22 cellular contexts compared by ENCODE assay signal in genomic region chrX:45778621-45779020, GRCh38.
A peak's percentile ranks its signal among the peaks of the same experiment; 100 is the strongest.
DNase-seq lines count a peak whose midpoint lies in the region; ATAC-seq and TF ChIP-seq lines count a peak whose summit lies in the region.
"Had no signal": no experiment of that assay in that cellular context is flagged by ENCODE, and none has a peak within 500 bp of the region (broad histone marks: within the 10 kb centered on the region; RNA-seq: fewer than 3 reads in every experiment).

No MANE protein-coding gene starts in this region.

- no peaks in the 10 kb centered on the region for H3K36me3 ChIP-seq in neutrophil
- H3K36me3 ChIP-seq: BLaER1, spleen, stomach had no signal

- H3K27ac ChIP-seq in neutrophil = peak overlapping the region; percentile 60
- H3K27ac ChIP-seq: BLaER1, stomach had no signal

- intact Hi-C loops in activated CD4-positive, alpha-beta memory T cell treated with anti-CD3 and anti-CD28 coated beads for 36 hours (cut with micrococcal nuclease) = no loop called here

- H3K9me3 ChIP-seq in neutrophil = no peaks in the 10 kb centered on the region
- H3K9me3 ChIP-seq: spleen, stomach had no signal

- CTCF ChIA-PET in activated CD4-positive, alpha-beta memory T cell treated with anti-CD3 and anti-CD28 coated beads for 36 hours (lab: Charles Lee) = no interaction called here

- peaks cover 37 to 38% of the 10 kb centered on the region in 2 experiments for H3K4me1 ChIP-seq in neutrophil (ENCODE audit: control insufficient read depth in 1 of 2, insufficient read depth in 1 of 2, low read depth in 1 of 2, low read length in 1 of 2)
- H3K4me1 ChIP-seq: stomach had no signal

- no peak for ATAC-seq in GM19328 (IDR thresholded peaks at IDR 0.05; ENCODE audit: unreplicated experiment)

- H3K36me3 Mint-ChIP-seq in HFFc6 (ENCODE audit: low read depth) = peaks cover 34% of the 10 kb centered on the region
- H3K36me3 Mint-ChIP-seq in activated CD4-positive, alpha-beta memory T cell treated with anti-CD3 and anti-CD28 coated beads for 36 hours = peaks cover 19% of the 10 kb centered on the region

- peaks cover 5% of the 10 kb centered on the region for H3K27me3 Mint-ChIP-seq in HFFc6 (ENCODE audit: insufficient read depth)
- H3K27me3 Mint-ChIP-seq in activated CD4-positive, alpha-beta memory T cell treated with anti-CD3 and anti-CD28 coated beads for 36 hours = no peaks in the 10 kb centered on the region
- H3K27me3 Mint-ChIP-seq: activated CD4-positive, alpha-beta T cell treated with anti-CD3 and anti-CD28 coated beads, Interleukin-2, amount 10 ng/mL, durations not matched to agents 7 days and 5 days had no signal

- no peaks in the 10 kb centered on the region for H3K27me3 ChIP-seq in neutrophil
- H3K27me3 ChIP-seq: BLaER1, spleen, stomach had no signal

- POLR2A ChIA-PET in activated CD4-positive, alpha-beta memory T cell treated with anti-CD3 and anti-CD28 coated beads for 36 hours (lab: Charles Lee) = interaction anchor here (1.8 kb wide), 1 partner anchor 13 kb away, joined by 4 read pairs; no protein-coding TSS in a partner anchor

- no peak overlapping the region for H3K4me3 ChIP-seq in neutrophil (ENCODE audit: low read depth in 1 of 2, low read length in 1 of 2)
- H3K4me3 ChIP-seq: BLaER1, spleen, stomach had no signal

- no peak overlapping the region for H3K4me3 Mint-ChIP-seq in HFFc6
- no peak overlapping the region for H3K4me3 Mint-ChIP-seq in activated CD4-positive, alpha-beta memory T cell treated with anti-CD3 and anti-CD28 coated beads for 36 hours
- H3K4me3 Mint-ChIP-seq: activated CD4-positive, alpha-beta T cell treated with anti-CD3 and anti-CD28 coated beads, Interleukin-2, amount 10 ng/mL, durations not matched to agents 7 days and 5 days had no signal

- DNase-seq in HFFc6 (no peak), MV-4-11 (lab: John Stamatoyannopoulos, UW) (peak; percentile 44), midbrain (lab: John Stamatoyannopoulos, UW) (no peak), GOT3 (lab: John Stamatoyannopoulos, UW) (no peak)
- no peak for DNase-seq in activated CD4-positive, alpha-beta memory T cell treated with anti-CD3 and anti-CD28 coated beads for 36 hours
- DNase-seq: activated CD4-positive, alpha-beta T cell treated with anti-CD3 and anti-CD28 coated beads, Interleukin-2, amount 10 ng/mL, durations not matched to agents 7 days and 5 days; activated CD8-positive, alpha-beta memory T cell treated with anti-CD3 and anti-CD28 coated beads, Interleukin-2, amount 50 U/mL, for 48 hours; activated gamma-delta T cell treated with Interleukin-2 at 50 U/mL for 16 hours; amniotic stem cell; cortex of kidney; NCI-H2171 treated with DMSO at 0.1 percent for 48 hours; NCI-H82; occipital lobe; RPMI8226; spleen; stimulated activated CD4-positive, alpha-beta T cell treated with anti-CD3 and anti-CD28 coated beads, Interleukin-4, amount 100 ng/mL, for 4 hours; stomach; SW 1271; trophoblast cell had no signal

- H3K27ac Mint-ChIP-seq in HFFc6 = peak overlapping the region; percentile 99
- H3K27ac Mint-ChIP-seq in activated CD4-positive, alpha-beta memory T cell treated with anti-CD3 and anti-CD28 coated beads for 36 hours = peak overlapping the region; percentile 44
- H3K27ac Mint-ChIP-seq: activated CD4-positive, alpha-beta T cell treated with anti-CD3 and anti-CD28 coated beads, Interleukin-2, amount 10 ng/mL, durations not matched to agents 7 days and 5 days had no signal

- TF ChIP-seq CTCF in HFFc6 (IDR thresholded peaks at IDR 0.05) = no peak
- no peak for TF ChIP-seq CTCF in neutrophil (IDR thresholded peaks at IDR 0.05)

- H3K4me1 Mint-ChIP-seq in HFFc6 (ENCODE audit: low read depth) = peaks cover 100% of the 10 kb centered on the region
- peaks cover 96% of the 10 kb centered on the region for H3K4me1 Mint-ChIP-seq in activated CD4-positive, alpha-beta memory T cell treated with anti-CD3 and anti-CD28 coated beads for 36 hours (ENCODE audit: low read depth)

- no peaks in the 10 kb centered on the region for H3K9me3 Mint-ChIP-seq in HFFc6
- no peaks in the 10 kb centered on the region for H3K9me3 Mint-ChIP-seq in activated CD4-positive, alpha-beta memory T cell treated with anti-CD3 and anti-CD28 coated beads for 36 hours
- H3K9me3 Mint-ChIP-seq: activated CD4-positive, alpha-beta T cell treated with anti-CD3 and anti-CD28 coated beads, Interleukin-2, amount 10 ng/mL, durations not matched to agents 7 days and 5 days had no signal
